In the genomic region with DNA sequence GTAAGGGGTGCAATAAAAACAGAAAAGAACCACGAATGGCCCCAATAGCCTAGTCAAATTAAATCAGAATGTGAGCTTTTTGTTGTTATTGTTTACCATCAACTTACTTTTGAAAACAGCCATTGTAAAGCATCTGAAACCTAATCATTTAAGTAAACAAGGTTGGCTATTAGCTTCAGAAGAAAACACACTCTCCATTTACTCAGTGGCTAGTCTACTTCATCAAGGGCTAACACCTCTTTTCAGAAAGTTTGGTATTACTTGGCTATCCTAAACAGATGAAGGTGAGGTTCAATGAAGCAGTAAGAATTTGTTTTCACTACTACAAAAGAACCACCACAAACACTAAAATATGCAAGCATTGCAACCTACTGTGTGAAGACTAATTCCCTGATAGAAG, we compare ENCODE assay signal across 13 cellular contexts.
DNase-seq lines count a peak whose midpoint lies in the region; ATAC-seq and TF ChIP-seq lines count a peak whose summit lies in the region.
"Had no signal": no experiment of that assay in that cellular context is flagged by ENCODE, and none has a peak within 500 bp of the region (broad histone marks: within the 10 kb centered on the region; RNA-seq: fewer than 3 reads in every experiment).

No MANE protein-coding gene starts in this region.

- no peaks in the 10 kb centered on the region for H3K4me1 ChIP-seq in GM23338 (ENCODE audit: insufficient read depth)
- peaks cover 39% of the 10 kb centered on the region for H3K4me1 ChIP-seq in neural progenitor cell
- H3K4me1 ChIP-seq in effector memory CD4-positive, alpha-beta T cell (ENCODE audit: control insufficient read depth, insufficient read depth, low read length, poor library complexity, severe bottlenecking), result no peaks in the 10 kb centered on the region

- H3K4me3 Mint-ChIP-seq in GM23338, result no peak overlapping the region
- no peak overlapping the region for H3K4me3 Mint-ChIP-seq in neural progenitor cell
- H3K4me3 Mint-ChIP-seq: CD14-positive monocyte; CD8-positive, alpha-beta T cell; IgD-negative memory B cell had no signal

- H3K9me3 ChIP-seq in neural progenitor cell (ENCODE audit: low read depth), result no peaks in the 10 kb centered on the region
- no peaks in the 10 kb centered on the region for H3K9me3 ChIP-seq in effector memory CD4-positive, alpha-beta T cell (ENCODE audit: control insufficient read depth, low read length)

- H4K20me1 ChIP-seq in GM23338 (replicated peaks; ENCODE audit: insufficient read depth) (no peaks in the 10 kb centered on the region; the same call in 1 of the 2 replicates), neural progenitor cell (ENCODE audit: low read depth) (no peaks in the 10 kb centered on the region)

- H3K4me1 Mint-ChIP-seq in GM23338 (peaks cover 13% of the 10 kb centered on the region), neural progenitor cell (peaks cover 15% of the 10 kb centered on the region)
- H3K4me1 Mint-ChIP-seq: CD14-positive monocyte, IgD-negative memory B cell had no signal

- H2AFZ ChIP-seq in GM23338 (no peak overlapping the region), neural progenitor cell (replicated peaks) (no peak overlapping the region)

- H3K36me3 Mint-ChIP-seq in GM23338 (ENCODE audit: low read depth), result no peaks in the 10 kb centered on the region
- H3K36me3 Mint-ChIP-seq in neural progenitor cell, result no peaks in the 10 kb centered on the region
- H3K36me3 Mint-ChIP-seq: CD14-positive monocyte; CD8-positive, alpha-beta T cell; IgD-negative memory B cell had no signal

- H3K9me3 Mint-ChIP-seq in GM23338 (no peaks in the 10 kb centered on the region), neural progenitor cell (peaks cover 4% of the 10 kb centered on the region)

- H3K36me3 ChIP-seq in GM23338 (ENCODE audit: insufficient read depth) (no peaks in the 10 kb centered on the region), neural progenitor cell (no peaks in the 10 kb centered on the region)
- no peaks in the 10 kb centered on the region for H3K36me3 ChIP-seq in effector memory CD4-positive, alpha-beta T cell (ENCODE audit: control insufficient read depth, insufficient read depth, low read length)

- TF ChIP-seq CTCF in GM23338 (conservative IDR thresholded peaks at IDR 0.05; ENCODE audit: low read depth in 2 of 2) (no peak), neural progenitor cell (IDR thresholded peaks at IDR 0.05) (no peak)

- H3K9me2 ChIP-seq in GM23338 (ENCODE audit: insufficient read depth), result no peaks in the 10 kb centered on the region

- no peak overlapping the region for H3K27ac ChIP-seq in GM23338 (ENCODE audit: low read depth)
- peak overlapping the region; percentile 55 for H3K27ac ChIP-seq in neural progenitor cell
- no peak overlapping the region for H3K27ac ChIP-seq in effector memory CD4-positive, alpha-beta T cell (ENCODE audit: insufficient read depth, low read length, poor library complexity, severe bottlenecking)
- H3K27ac ChIP-seq: 22Rv1 had no signal

- H3F3A ChIP-seq in GM23338 (replicated peaks; ENCODE audit: low read depth), result no peaks in the 10 kb centered on the region
- H3F3A ChIP-seq in neural progenitor cell (ENCODE audit: low read depth), result peaks cover 25% of the 10 kb centered on the region

- H3K4me2 ChIP-seq in GM23338, result peak overlapping the region; percentile 2; the same call in 1 of the 2 replicates
- H3K4me2 ChIP-seq in neural progenitor cell, result peak overlapping the region; percentile 63

- H3K27me3 Mint-ChIP-seq in GM23338 (ENCODE audit: insufficient read depth, low read depth, poor library complexity), result no peaks in the 10 kb centered on the region
- no peaks in the 10 kb centered on the region for H3K27me3 Mint-ChIP-seq in neural progenitor cell (ENCODE audit: insufficient read depth, low read depth)
- H3K27me3 Mint-ChIP-seq: IgD-negative memory B cell had no signal

- H3K27ac Mint-ChIP-seq in GM23338 (no peak overlapping the region), neural progenitor cell (peak overlapping the region; percentile 39)
- H3K27ac Mint-ChIP-seq: CD14-positive monocyte; CD8-positive, alpha-beta T cell; IgD-negative memory B cell had no signal

- H3K4me3 ChIP-seq in GM23338 (no peak overlapping the region), neural progenitor cell (peak overlapping the region; percentile 2)
- H3K4me3 ChIP-seq in effector memory CD4-positive, alpha-beta T cell (ENCODE audit: insufficient read depth, low read depth, low read length, poor library complexity, severe bottlenecking), result no peak overlapping the region

- H3K79me2 ChIP-seq in GM23338 (replicated peaks; ENCODE audit: insufficient read depth) (no peaks in the 10 kb centered on the region), neural progenitor cell (ENCODE audit: low read depth) (no peaks in the 10 kb centered on the region)

- DNase-seq in NCI-H1092 treated with DMSO at 0.1 percent for 48 hours (lab: John Stamatoyannopoulos, UW) (peak; percentile 19), NCI-H1092 (lab: John Stamatoyannopoulos, UW) (no peak), GM23338 (ENCODE audit: low spot score) (peak; percentile 7), NCI-H748 treated with DMSO at 0.1 percent for 48 hours (lab: John Stamatoyannopoulos, UW) (peak; percentile 20), neural progenitor cell (ENCODE audit: low spot score) (peak; percentile 52), midbrain (lab: John Stamatoyannopoulos, UW) (no peak)
- DNase-seq in effector memory CD4-positive, alpha-beta T cell, result no peak
- DNase-seq: CD8-positive, alpha-beta T cell; DND-41; GDM1 had no signal

- H3K9ac ChIP-seq in neural progenitor cell, result no peak overlapping the region

- H3K27me3 ChIP-seq in GM23338 (ENCODE audit: insufficient read depth) (peaks cover 19% of the 10 kb centered on the region; the same call in 1 of the 2 replicates), neural progenitor cell (no peaks in the 10 kb centered on the region)
- H3K27me3 ChIP-seq in effector memory CD4-positive, alpha-beta T cell (replicated peaks; ENCODE audit: control insufficient read depth, insufficient read depth, low read length, poor library complexity, severe bottlenecking), result no peaks in the 10 kb centered on the region

- ATAC-seq in GM23338, result peak; percentile 86
- ATAC-seq: CD8-positive, alpha-beta T cell had no signal

TF ChIP-seq in GM23338, 12 proteins besides CTCF, POLR2A, EP300 and RAD21:
- no peak for TF ChIP-seq POLR2AphosphoS5 (IDR thresholded peaks at IDR 0.05; ENCODE audit: low read depth)
- peak; percentile 60 for TF ChIP-seq NANOG (IDR thresholded peaks at IDR 0.05; ENCODE audit: borderline replicate concordance)

Comparison
In these comparisons a context has a peak if more than half of its experiments do, and no peak if none do; other contexts are left out.
1. DNase-seq: peak in NCI-H1092 treated with DMSO at 0.1 percent for 48 hours (single experiment), GM23338 (single experiment), NCI-H748 treated with DMSO at 0.1 percent for 48 hours (single experiment) and neural progenitor cell (single experiment); none in NCI-H1092 (single experiment), midbrain (single experiment) and effector memory CD4-positive, alpha-beta T cell (0 of 3).